1 cellular context compared by ENCODE assay signal in the genomic region with DNA sequence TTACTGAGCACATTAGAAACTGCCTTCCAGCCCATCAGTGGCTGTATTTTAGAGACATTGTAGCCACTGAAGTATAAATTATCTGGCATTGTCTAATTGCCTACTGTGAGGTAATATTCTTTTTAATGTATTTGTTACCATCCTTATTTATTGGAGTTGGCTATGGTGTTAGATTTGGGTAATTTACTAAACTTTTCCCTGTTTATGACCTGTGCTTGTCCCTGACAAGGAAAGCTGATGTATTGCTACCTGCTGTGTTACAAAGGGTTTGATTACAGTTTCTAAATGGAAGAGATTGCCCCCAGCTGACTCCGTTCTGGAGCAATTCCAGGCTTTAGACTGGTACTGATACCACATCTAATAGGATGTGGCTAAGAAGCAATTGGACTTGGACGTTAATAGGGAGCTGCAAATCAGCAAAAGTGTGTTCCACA.
TF ChIP-seq lines count a peak whose summit lies in the region.

No MANE protein-coding gene starts in this region.

TF ChIP-seq in HEK293, 187 proteins besides CTCF, POLR2A, EP300 and RAD21 (continued from another document and continues in another):
- TF ChIP-seq, protein P1, sequence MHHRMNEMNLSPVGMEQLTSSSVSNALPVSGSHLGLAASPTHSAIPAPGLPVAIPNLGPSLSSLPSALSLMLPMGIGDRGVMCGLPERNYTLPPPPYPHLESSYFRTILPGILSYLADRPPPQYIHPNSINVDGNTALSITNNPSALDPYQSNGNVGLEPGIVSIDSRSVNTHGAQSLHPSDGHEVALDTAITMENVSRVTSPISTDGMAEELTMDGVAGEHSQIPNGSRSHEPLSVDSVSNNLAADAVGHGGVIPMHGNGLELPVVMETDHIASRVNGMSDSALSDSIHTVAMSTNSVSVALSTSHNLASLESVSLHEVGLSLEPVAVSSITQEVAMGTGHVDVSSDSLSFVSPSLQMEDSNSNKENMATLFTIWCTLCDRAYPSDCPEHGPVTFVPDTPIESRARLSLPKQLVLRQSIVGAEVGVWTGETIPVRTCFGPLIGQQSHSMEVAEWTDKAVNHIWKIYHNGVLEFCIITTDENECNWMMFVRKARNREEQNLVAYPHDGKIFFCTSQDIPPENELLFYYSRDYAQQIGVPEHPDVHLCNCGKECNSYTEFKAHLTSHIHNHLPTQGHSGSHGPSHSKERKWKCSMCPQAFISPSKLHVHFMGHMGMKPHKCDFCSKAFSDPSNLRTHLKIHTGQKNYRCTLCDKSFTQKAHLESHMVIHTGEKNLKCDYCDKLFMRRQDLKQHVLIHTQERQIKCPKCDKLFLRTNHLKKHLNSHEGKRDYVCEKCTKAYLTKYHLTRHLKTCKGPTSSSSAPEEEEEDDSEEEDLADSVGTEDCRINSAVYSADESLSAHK (tag by site-specific recombination; IDR thresholded peaks at IDR 0.05) = peak; percentile 100
- TF ChIP-seq ZNF76 (tag by site-specific recombination; IDR thresholded peaks at IDR 0.05; ENCODE audit: borderline replicate concordance, low read depth) = 0 out of 2 replicates have a peak, but pooled peaks have one; percentile 11
- no peak for TF ChIP-seq HOXC10 (CRISPR knock-in tag; IDR thresholded peaks at IDR 0.05)
- TF ChIP-seq ZNF768 (tag by site-specific recombination; IDR thresholded peaks at IDR 0.05) = no peak
- no peak for TF ChIP-seq ZNF555 (tag by site-specific recombination; conservative IDR thresholded peaks at IDR 0.05)
- TF ChIP-seq, protein P2, sequence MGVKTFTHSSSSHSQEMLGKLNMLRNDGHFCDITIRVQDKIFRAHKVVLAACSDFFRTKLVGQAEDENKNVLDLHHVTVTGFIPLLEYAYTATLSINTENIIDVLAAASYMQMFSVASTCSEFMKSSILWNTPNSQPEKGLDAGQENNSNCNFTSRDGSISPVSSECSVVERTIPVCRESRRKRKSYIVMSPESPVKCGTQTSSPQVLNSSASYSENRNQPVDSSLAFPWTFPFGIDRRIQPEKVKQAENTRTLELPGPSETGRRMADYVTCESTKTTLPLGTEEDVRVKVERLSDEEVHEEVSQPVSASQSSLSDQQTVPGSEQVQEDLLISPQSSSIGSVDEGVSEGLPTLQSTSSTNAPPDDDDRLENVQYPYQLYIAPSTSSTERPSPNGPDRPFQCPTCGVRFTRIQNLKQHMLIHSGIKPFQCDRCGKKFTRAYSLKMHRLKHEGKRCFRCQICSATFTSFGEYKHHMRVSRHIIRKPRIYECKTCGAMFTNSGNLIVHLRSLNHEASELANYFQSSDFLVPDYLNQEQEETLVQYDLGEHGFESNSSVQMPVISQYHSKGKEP (tag by site-specific recombination; IDR thresholded peaks at IDR 0.05) = peak; percentile 85
- TF ChIP-seq AEBP2 (tag by site-specific recombination; IDR thresholded peaks at IDR 0.05; ENCODE audit: borderline replicate concordance) = no peak
- TF ChIP-seq ZNF112 (tag by site-specific recombination; IDR thresholded peaks at IDR 0.05) = no peak
- peak; percentile 93 for TF ChIP-seq GFI1B (tag by site-specific recombination; IDR thresholded peaks at IDR 0.05)
- no peak for TF ChIP-seq ZNF155 (tag by site-specific recombination; IDR thresholded peaks at IDR 0.05)
- TF ChIP-seq ZNF174 (tag by site-specific recombination; IDR thresholded peaks at IDR 0.05) = no peak
- no peak for TF ChIP-seq HOXD13 (CRISPR knock-in tag; IDR thresholded peaks at IDR 0.05; ENCODE audit: borderline replicate concordance)
- TF ChIP-seq ZNF121 (tag by site-specific recombination; IDR thresholded peaks at IDR 0.05) = no peak
- TF ChIP-seq ZNF660 (tag by site-specific recombination; IDR thresholded peaks at IDR 0.05) = peak; percentile 92
- TF ChIP-seq PRDM10 (tag by site-specific recombination; IDR thresholded peaks at IDR 0.05) = 0 out of 2 replicates have a peak, but pooled peaks have one; percentile 7
- TF ChIP-seq, protein P3, sequence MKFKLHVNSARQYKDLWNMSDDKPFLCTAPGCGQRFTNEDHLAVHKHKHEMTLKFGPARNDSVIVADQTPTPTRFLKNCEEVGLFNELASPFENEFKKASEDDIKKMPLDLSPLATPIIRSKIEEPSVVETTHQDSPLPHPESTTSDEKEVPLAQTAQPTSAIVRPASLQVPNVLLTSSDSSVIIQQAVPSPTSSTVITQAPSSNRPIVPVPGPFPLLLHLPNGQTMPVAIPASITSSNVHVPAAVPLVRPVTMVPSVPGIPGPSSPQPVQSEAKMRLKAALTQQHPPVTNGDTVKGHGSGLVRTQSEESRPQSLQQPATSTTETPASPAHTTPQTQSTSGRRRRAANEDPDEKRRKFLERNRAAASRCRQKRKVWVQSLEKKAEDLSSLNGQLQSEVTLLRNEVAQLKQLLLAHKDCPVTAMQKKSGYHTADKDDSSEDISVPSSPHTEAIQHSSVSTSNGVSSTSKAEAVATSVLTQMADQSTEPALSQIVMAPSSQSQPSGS (tag by site-specific recombination; IDR thresholded peaks at IDR 0.05; ENCODE audit: low read depth) = peak; percentile 62
- TF ChIP-seq ZNF221 (tag by site-specific recombination; IDR thresholded peaks at IDR 0.05; ENCODE audit: borderline replicate concordance) = no peak
- TF ChIP-seq, protein P4, sequence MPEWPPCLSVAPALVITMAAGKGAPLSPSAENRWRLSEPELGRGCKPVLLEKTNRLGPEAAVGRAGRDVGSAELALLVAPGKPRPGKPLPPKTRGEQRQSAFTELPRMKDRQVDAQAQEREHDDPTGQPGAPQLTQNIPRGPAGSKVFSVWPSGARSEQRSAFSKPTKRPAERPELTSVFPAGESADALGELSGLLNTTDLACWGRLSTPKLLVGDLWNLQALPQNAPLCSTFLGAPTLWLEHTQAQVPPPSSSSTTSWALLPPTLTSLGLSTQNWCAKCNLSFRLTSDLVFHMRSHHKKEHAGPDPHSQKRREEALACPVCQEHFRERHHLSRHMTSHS (tag by site-specific recombination; IDR thresholded peaks at IDR 0.05) = peak; percentile 93
- peak; percentile 81 for TF ChIP-seq ZBTB8A (tag by site-specific recombination; IDR thresholded peaks at IDR 0.05)
- TF ChIP-seq, protein P5, sequence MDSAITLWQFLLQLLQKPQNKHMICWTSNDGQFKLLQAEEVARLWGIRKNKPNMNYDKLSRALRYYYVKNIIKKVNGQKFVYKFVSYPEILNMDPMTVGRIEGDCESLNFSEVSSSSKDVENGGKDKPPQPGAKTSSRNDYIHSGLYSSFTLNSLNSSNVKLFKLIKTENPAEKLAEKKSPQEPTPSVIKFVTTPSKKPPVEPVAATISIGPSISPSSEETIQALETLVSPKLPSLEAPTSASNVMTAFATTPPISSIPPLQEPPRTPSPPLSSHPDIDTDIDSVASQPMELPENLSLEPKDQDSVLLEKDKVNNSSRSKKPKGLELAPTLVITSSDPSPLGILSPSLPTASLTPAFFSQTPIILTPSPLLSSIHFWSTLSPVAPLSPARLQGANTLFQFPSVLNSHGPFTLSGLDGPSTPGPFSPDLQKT (IDR thresholded peaks at IDR 0.05; ENCODE audit: borderline replicate concordance, low read depth, low read length) = no peak
- TF ChIP-seq ZNF433 (tag by site-specific recombination; IDR thresholded peaks at IDR 0.05; ENCODE audit: low read depth) = no peak
- TF ChIP-seq ZNF394 (tag by site-specific recombination; IDR thresholded peaks at IDR 0.05; ENCODE audit: borderline replicate concordance) = peak; percentile 77
- no peak for TF ChIP-seq SETDB1 (IDR thresholded peaks at IDR 0.05; ENCODE audit: insufficient read length, low read length)
- TF ChIP-seq ZNF335 (tag by site-specific recombination; conservative IDR thresholded peaks at IDR 0.05) = 0 out of 2 replicates have a peak, but pooled peaks have one; percentile 6
- no peak for TF ChIP-seq EGR2 (tag by site-specific recombination; IDR thresholded peaks at IDR 0.05; ENCODE audit: low read depth)
- no peak for TF ChIP-seq ZNF175 (tag by site-specific recombination; IDR thresholded peaks at IDR 0.05)
- TF ChIP-seq GLIS2 (tag by site-specific recombination; IDR thresholded peaks at IDR 0.05) = no peak
- TF ChIP-seq YY2 (tag by site-specific recombination; IDR thresholded peaks at IDR 0.05) = no peak
- peak; percentile 41; the same call in 1 of the 2 replicates for TF ChIP-seq ZNF423 (tag by site-specific recombination; IDR thresholded peaks at IDR 0.05)
- 0 out of 2 replicates have a peak, but pooled peaks have one; percentile 52 for TF ChIP-seq ZNF610 (tag by site-specific recombination; IDR thresholded peaks at IDR 0.05; ENCODE audit: borderline replicate concordance)
- TF ChIP-seq ZSCAN30 (tag by site-specific recombination; IDR thresholded peaks at IDR 0.05) = peak; percentile 85
- TF ChIP-seq, protein P6, sequence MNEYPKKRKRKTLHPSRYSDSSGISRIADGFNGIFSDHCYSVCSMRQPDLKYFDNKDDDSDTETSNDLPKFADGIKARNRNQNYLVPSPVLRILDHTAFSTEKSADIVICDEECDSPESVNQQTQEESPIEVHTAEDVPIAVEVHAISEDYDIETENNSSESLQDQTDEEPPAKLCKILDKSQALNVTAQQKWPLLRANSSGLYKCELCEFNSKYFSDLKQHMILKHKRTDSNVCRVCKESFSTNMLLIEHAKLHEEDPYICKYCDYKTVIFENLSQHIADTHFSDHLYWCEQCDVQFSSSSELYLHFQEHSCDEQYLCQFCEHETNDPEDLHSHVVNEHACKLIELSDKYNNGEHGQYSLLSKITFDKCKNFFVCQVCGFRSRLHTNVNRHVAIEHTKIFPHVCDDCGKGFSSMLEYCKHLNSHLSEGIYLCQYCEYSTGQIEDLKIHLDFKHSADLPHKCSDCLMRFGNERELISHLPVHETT (tag by site-specific recombination; IDR thresholded peaks at IDR 0.05) = peak; percentile 79; the same call in 1 of the 2 replicates
- TF ChIP-seq KLF9 (tag by site-specific recombination; IDR thresholded peaks at IDR 0.05; ENCODE audit: low read depth) = peak; percentile 33; the same call in 1 of the 2 replicates
- TF ChIP-seq, protein P7, sequence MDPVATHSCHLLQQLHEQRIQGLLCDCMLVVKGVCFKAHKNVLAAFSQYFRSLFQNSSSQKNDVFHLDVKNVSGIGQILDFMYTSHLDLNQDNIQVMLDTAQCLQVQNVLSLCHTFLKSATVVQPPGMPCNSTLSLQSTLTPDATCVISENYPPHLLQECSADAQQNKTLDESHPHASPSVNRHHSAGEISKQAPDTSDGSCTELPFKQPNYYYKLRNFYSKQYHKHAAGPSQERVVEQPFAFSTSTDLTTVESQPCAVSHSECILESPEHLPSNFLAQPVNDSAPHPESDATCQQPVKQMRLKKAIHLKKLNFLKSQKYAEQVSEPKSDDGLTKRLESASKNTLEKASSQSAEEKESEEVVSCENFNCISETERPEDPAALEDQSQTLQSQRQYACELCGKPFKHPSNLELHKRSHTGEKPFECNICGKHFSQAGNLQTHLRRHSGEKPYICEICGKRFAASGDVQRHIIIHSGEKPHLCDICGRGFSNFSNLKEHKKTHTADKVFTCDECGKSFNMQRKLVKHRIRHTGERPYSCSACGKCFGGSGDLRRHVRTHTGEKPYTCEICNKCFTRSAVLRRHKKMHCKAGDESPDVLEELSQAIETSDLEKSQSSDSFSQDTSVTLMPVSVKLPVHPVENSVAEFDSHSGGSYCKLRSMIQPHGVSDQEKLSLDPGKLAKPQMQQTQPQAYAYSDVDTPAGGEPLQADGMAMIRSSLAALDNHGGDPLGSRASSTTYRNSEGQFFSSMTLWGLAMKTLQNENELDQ (tag by site-specific recombination; IDR thresholded peaks at IDR 0.05; ENCODE audit: low read depth) = no peak
- peak; percentile 87 for TF ChIP-seq ZNF629 (tag by site-specific recombination; IDR thresholded peaks at IDR 0.05)
- peak; percentile 36 for TF ChIP-seq ZNF146 (tag by site-specific recombination; IDR thresholded peaks at IDR 0.05)
- no peak for TF ChIP-seq ZNF404 (tag by site-specific recombination; IDR thresholded peaks at IDR 0.05)
- peak; percentile 94 for TF ChIP-seq ZIC2 (tag by site-specific recombination; IDR thresholded peaks at IDR 0.05)
- TF ChIP-seq ZNF707 (tag by site-specific recombination; IDR thresholded peaks at IDR 0.05) = no peak
- peak; percentile 39; the same call in 1 of the 2 replicates for TF ChIP-seq BCL11A (tag by site-specific recombination; IDR thresholded peaks at IDR 0.05; ENCODE audit: low read depth)
